ENCODE assay signal across 16 cellular contexts in genomic region chr18:36392888-36393287, GRCh38.
"Had no signal": no experiment of that assay in that cellular context is flagged by ENCODE, and none has a peak within 500 bp of the region (broad histone marks: within the 10 kb centered on the region; RNA-seq: fewer than 3 reads in every experiment).

No MANE protein-coding gene starts in this region.

- H3K27me3 ChIP-seq: adrenal gland, body of pancreas had no signal

- H3K4me1 Mint-ChIP-seq: activated CD4-positive, alpha-beta memory T cell treated with anti-CD3 and anti-CD28 coated beads, Interleukin-2, amount 10 ng/mL, durations not matched to agents 7 days and 5 days had no signal

- H3K27ac Mint-ChIP-seq: activated CD4-positive, alpha-beta memory T cell treated with anti-CD3 and anti-CD28 coated beads, Interleukin-2, amount 10 ng/mL, durations not matched to agents 7 days and 5 days; activated T-cell treated with anti-CD3 and anti-CD28 coated beads, Interleukin-2, amount 50 U/mL, for 24 hours; dendritic cell treated with granulocyte-macrophage colony-stimulating factor and Interleukin-4, amounts not matched to agents 40 ng/mL and 50 ng/mL, for 4 days; T-helper 1 cell treated with Interleukin-12 subunit alpha and Interleukin-12 subunit beta and Interleukin-4 antibody, amounts not matched to agents 30 μg/mL and 1 μg/mL, for 36 hours had no signal

- H3K4me3 Mint-ChIP-seq: activated CD4-positive, alpha-beta memory T cell treated with anti-CD3 and anti-CD28 coated beads, Interleukin-2, amount 10 ng/mL, durations not matched to agents 7 days and 5 days; activated T-cell treated with anti-CD3 and anti-CD28 coated beads, Interleukin-2, amount 50 U/mL, for 24 hours; dendritic cell treated with granulocyte-macrophage colony-stimulating factor and Interleukin-4, amounts not matched to agents 40 ng/mL and 50 ng/mL, for 4 days; mesothelial cell of epicardium; T-helper 1 cell treated with Interleukin-12 subunit alpha and Interleukin-12 subunit beta and Interleukin-4 antibody, amounts not matched to agents 30 μg/mL and 1 μg/mL, for 36 hours had no signal

- H3K4me3 ChIP-seq: adrenal gland, body of pancreas, lower lobe of right lung had no signal

- H3K27me3 Mint-ChIP-seq: activated CD4-positive, alpha-beta memory T cell treated with anti-CD3 and anti-CD28 coated beads, Interleukin-2, amount 10 ng/mL, durations not matched to agents 7 days and 5 days; activated T-cell treated with anti-CD3 and anti-CD28 coated beads, Interleukin-2, amount 50 U/mL, for 24 hours had no signal

- H3K36me3 ChIP-seq: adrenal gland, lower lobe of right lung had no signal

- H3K27ac ChIP-seq: adrenal gland, body of pancreas, lower lobe of right lung had no signal

- H3K9me3 ChIP-seq: adrenal gland, body of pancreas had no signal

- H3K9me3 Mint-ChIP-seq: activated CD4-positive, alpha-beta memory T cell treated with anti-CD3 and anti-CD28 coated beads, Interleukin-2, amount 10 ng/mL, durations not matched to agents 7 days and 5 days; activated T-cell treated with anti-CD3 and anti-CD28 coated beads, Interleukin-2, amount 50 U/mL, for 24 hours had no signal

- ATAC-seq: body of pancreas; lower lobe of right lung; stimulated activated naive CD8-positive, alpha-beta T cell treated with anti-CD3 and anti-CD28 coated beads, Interleukin-15, Interleukin-2, amounts not matched to agents 100 U/mL and 50 U/mL, for 24 hours had no signal

- H3K4me1 ChIP-seq: body of pancreas, lower lobe of right lung had no signal

- DNase-seq: activated CD4-positive, alpha-beta memory T cell treated with anti-CD3 and anti-CD28 coated beads, Interleukin-2, amount 10 ng/mL, durations not matched to agents 7 days and 5 days; activated CD4-positive, alpha-beta T cell treated with anti-CD3 and anti-CD28 coated beads for 4 hours; activated naive CD4-positive, alpha-beta T cell treated with anti-CD3 and anti-CD28 coated beads, Interleukin-2, amount 50 U/mL, for 16 hours; activated T-cell treated with anti-CD3 and anti-CD28 coated beads, Interleukin-2, amount 50 U/mL, for 24 hours; adrenal gland; body of pancreas; cerebellar nuclear complex; effector memory CD4-positive, alpha-beta T cell; foreskin fibroblast; lower lobe of right lung; retina; small intestine; stimulated activated naive CD8-positive, alpha-beta T cell treated with anti-CD3 and anti-CD28 coated beads, Interleukin-15, Interleukin-2, amounts not matched to agents 100 U/mL and 50 U/mL, for 24 hours had no signal
